In the genomic region with DNA sequence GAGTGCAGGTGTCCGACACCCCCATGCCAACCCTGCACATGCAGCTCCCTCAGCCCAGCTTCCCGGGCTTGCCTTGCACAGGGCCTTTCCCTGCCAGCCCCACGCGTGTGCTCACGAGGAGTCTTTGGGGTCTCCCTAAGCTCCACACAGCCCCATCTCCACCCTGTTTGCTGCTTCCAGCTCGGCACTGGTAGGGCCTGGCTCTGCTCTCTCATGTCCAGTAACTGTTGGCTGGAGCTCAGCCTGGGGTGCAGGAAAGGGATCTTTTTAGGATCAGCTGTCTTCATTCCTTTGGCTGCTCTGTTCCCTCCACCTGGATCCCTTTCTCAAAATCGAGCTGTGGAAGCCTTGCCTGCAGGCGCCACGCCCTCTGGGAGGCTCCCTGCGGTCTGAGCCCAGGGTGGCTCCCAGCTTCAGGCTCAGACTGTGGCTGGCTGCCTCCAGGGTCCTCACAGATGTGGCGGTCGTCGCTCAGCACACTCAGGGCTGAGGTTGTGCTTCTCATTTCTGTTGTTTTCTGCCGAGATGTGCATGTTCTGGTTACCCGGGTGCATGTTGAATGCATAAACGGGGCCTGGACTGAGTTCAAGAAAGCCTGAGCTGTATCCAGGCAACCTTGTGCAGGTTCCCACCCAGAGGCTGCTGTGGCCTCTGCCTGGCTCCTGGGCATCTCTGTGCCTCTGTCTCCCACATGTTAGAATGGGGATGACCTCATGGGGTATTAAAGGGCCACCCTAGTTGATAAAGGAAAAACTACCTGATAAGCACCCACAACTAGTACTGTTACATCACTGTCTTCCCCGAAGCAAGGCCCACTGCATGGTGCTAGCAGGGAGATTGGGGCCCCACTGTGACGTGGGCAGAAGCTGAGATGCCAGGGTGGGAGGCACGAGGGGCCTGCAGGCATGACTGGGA, we compare ENCODE assay signal across 15 cellular contexts. TPM values are rescaled to one million over a fixed set of nuclear protein-coding genes. Genes with fewer than 3 reads are reported as not detected.
DNase-seq lines count a peak whose midpoint lies in the region; ATAC-seq and TF ChIP-seq lines count a peak whose summit lies in the region.
"Had no signal": no experiment of that assay in that cellular context is flagged by ENCODE, and none has a peak within 500 bp of the region (broad histone marks: within the 10 kb centered on the region; RNA-seq: fewer than 3 reads in every experiment).

No MANE protein-coding gene starts in this region.

- H3K36me3 ChIP-seq in lower lobe of right lung (no peaks in the 10 kb centered on the region), HAP-1 (replicated peaks) (no peaks in the 10 kb centered on the region)

- peak overlapping the region; percentile 90; the same call in 1 of the 2 replicates for H3K27ac ChIP-seq in VCaP
- no peak overlapping the region for H3K27ac ChIP-seq in lower lobe of right lung
- H3K27ac ChIP-seq: 22Rv1 had no signal

- in situ Hi-C loops in HAP-1 (cut with MboI; ENCODE audit: low sequenced_read_pairs), result no loop called here

- H3K9me3 ChIP-seq in lower lobe of right lung, result no peaks in the 10 kb centered on the region
- no peaks in the 10 kb centered on the region for H3K9me3 ChIP-seq in HAP-1
- H3K9me3 ChIP-seq: SK-N-SH had no signal

- no peak for ATAC-seq in lower lobe of right lung
- ATAC-seq in HG02852 (IDR thresholded peaks at IDR 0.05; ENCODE audit: unreplicated experiment), result no peak
- ATAC-seq in HG03025 (IDR thresholded peaks at IDR 0.05; ENCODE audit: low FRiP score, unreplicated experiment), result no peak

- H3K4me1 ChIP-seq in lower lobe of right lung, result no peaks in the 10 kb centered on the region
- no peaks in the 10 kb centered on the region for H3K4me1 ChIP-seq in HAP-1

- peak; percentile 10 for DNase-seq in DMS79 treated with DMSO at 0.1 percent for 48 hours (lab: John Stamatoyannopoulos, UW)
- no peak for DNase-seq in DMS79 (lab: John Stamatoyannopoulos, UW)
- DNase-seq in M059J (ENCODE audit: low read depth), result peak; percentile 12
- DNase-seq in lower lobe of right lung, result peak; percentile 12
- no peak for DNase-seq in HAP-1 (ENCODE audit: low spot score in 2 of 2)
- DNase-seq: DMS 273 treated with DMSO at 0.1 percent for 48 hours, GOT3, KG1, NCI-H2171 treated with DMSO at 0.1 percent for 48 hours, NCI-H446, SK-N-SH had no signal

- intact Hi-C loops in lower lobe of right lung (cut with DNase I), result no loop called here

- H3K4me3 ChIP-seq in lower lobe of right lung, result no peak overlapping the region
- H3K4me3 ChIP-seq in HAP-1, result no peak overlapping the region

- H3K27me3 ChIP-seq in lower lobe of right lung (ENCODE audit: low read depth) (peaks cover 37% of the 10 kb centered on the region), HAP-1 (ENCODE audit: low read depth) (no peaks in the 10 kb centered on the region)

- TF ChIP-seq CTCF in VCaP (conservative IDR thresholded peaks at IDR 0.05), result no peak
- TF ChIP-seq CTCF in lower lobe of right lung (IDR thresholded peaks at IDR 0.05), result no peak

RNA-seq across cellular contexts. Expression of a gene that starts 4.3 kb away (rescaled TPM):
- total RNA-seq in M059J (2014; rRNA removed; shearing (Covaris generic)), result not detected in 2 replicates
- 0.06 TPM for total RNA-seq in lower lobe of right lung

Comparison
In these comparisons a context has a peak if more than half of its experiments do, and no peak if none do; other contexts are left out.
1. DNase-seq: peak in DMS79 treated with DMSO at 0.1 percent for 48 hours (single experiment), M059J (single experiment) and lower lobe of right lung (single experiment); none in DMS79 (single experiment) and HAP-1 (0 of 2).